18 cellular contexts compared by ENCODE assay signal in the genomic region with DNA sequence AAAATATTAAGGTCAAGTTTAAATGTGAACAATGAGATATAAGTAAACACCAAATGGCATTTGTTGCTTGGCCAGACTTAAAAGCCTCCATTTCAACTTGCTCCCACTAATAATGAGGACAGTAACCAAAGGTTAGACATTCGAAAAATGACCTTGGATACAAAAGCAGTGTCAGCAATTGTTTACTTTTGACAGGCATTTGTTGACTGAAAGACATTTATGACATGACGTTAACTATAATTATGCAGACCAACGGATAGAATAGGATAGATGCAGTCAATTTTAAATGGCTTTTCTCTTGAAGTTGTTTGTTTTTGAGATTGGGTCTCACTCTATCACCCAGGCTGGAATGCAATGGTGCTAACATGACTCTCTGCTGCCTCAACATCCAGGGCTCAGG. TPM values are rescaled to one million over a fixed set of nuclear protein-coding genes. Genes with fewer than 3 reads are reported as not detected.
"Had no signal": no experiment of that assay in that cellular context is flagged by ENCODE, and none has a peak within 500 bp of the region (broad histone marks: within the 10 kb centered on the region; RNA-seq: fewer than 3 reads in every experiment).

No MANE protein-coding gene starts in this region.

- H3K4me1 ChIP-seq: heart left ventricle, pancreas, psoas muscle, right atrium auricular region, thyroid gland, upper lobe of right lung had no signal

- H3K4me3 ChIP-seq: heart left ventricle, pancreas, psoas muscle, right atrium auricular region, thyroid gland, upper lobe of right lung had no signal

- H3K9me3 ChIP-seq: heart left ventricle, neutrophil, pancreas, psoas muscle, right atrium auricular region, thyroid gland, upper lobe of right lung had no signal

- H3K36me3 ChIP-seq: heart left ventricle, neutrophil, pancreas, right atrium auricular region, thyroid gland, upper lobe of right lung had no signal

- DNase-seq: activated gamma-delta T cell treated with Interleukin-2 at 50 U/mL for 16 hours; activated T-cell treated with anti-CD3 and anti-CD28 coated beads, Interleukin-2, amount 50 U/mL, for 1 hour; aorta; effector CD4-positive, alpha-beta T cell; heart left ventricle; left cardiac atrium; pancreas; psoas muscle; stimulated activated CD4-positive, alpha-beta T cell treated with anti-CD3 and anti-CD28 coated beads, Interleukin-4, amount 100 ng/mL, for 24 hours; stimulated activated naive CD8-positive, alpha-beta T cell treated with anti-CD3 and anti-CD28 coated beads, Interleukin-15, Interleukin-2, amounts not matched to agents 100 U/mL and 50 U/mL, for 24 hours; thyroid gland; upper lobe of right lung had no signal

- H3K27ac ChIP-seq: heart left ventricle, neutrophil, pancreas, psoas muscle, right atrium auricular region, thyroid gland, upper lobe of right lung had no signal

- H3K27me3 ChIP-seq: right atrium auricular region, thyroid gland had no signal

RNA-seq across cellular contexts. Expression of gene WNT16, which starts 6.3 kb away (rescaled TPM):
- total RNA-seq: aorta, chondrocyte, epithelial cell of proximal tubule, left cardiac atrium, liver, subcutaneous adipose tissue, thyroid gland, upper lobe of right lung had no signal
